Comparison of ENCODE assay signal across 27 cellular contexts in genomic region chr6:118939683-118940082, GRCh38.
"Had no signal": no experiment of that assay in that cellular context is flagged by ENCODE, and none has a peak within 500 bp of the region (broad histone marks: within the 10 kb centered on the region; RNA-seq: fewer than 3 reads in every experiment).

No MANE protein-coding gene starts in this region.

- H3K4me3 ChIP-seq: Peyer's patch had no signal

- DNase-seq: activated CD4-positive, alpha-beta T cell treated with anti-CD3 and anti-CD28 coated beads, Interleukin-2, amount 10 ng/mL, durations not matched to agents 24 days and 14 days; activated CD4-positive, alpha-beta T cell treated with anti-CD3 and anti-CD28 coated beads, Interleukin-2, amount 50 U/mL, for 4 hours; activated CD8-positive, alpha-beta T cell treated with anti-CD3 and anti-CD28 coated beads for 36 hours; activated effector memory CD4-positive, alpha-beta T cell treated with anti-CD3 and anti-CD28 coated beads, Interleukin-2, amount 50 U/mL, for 16 hours; activated naive CD4-positive, alpha-beta T cell; activated naive CD4-positive, alpha-beta T cell treated with anti-CD3 and anti-CD28 coated beads, Interleukin-2, amount 50 U/mL, for 16 hours; activated naive CD8-positive, alpha-beta T cell treated with anti-CD3 and anti-CD28 coated beads for 36 hours; activated T-cell treated with anti-CD3 and anti-CD28 coated beads, Interleukin-2, amount 50 U/mL, for 1 hour; activated T-cell treated with anti-CD3 and anti-CD28 coated beads, Interleukin-2, amount 50 U/mL, for 72 hours; amniotic stem cell; aorta; brain microvascular endothelial cell; Karpas-422; KBM-7; NCI-H1105; NCI-H1417 treated with DMSO at 0.1 percent for 48 hours; NCI-H1694; NCI-H1930; NCI-H2171; NCI-H510A; NCI-H526; NCI-H748 treated with DMSO at 0.1 percent for 48 hours; NK-92 treated with Interleukin-12 subunit alpha and Interleukin-12 subunit beta, amount 100 ng/mL, for 24 hours; PC-3; Peyer's patch; RPMI8226 had no signal

- H3K27me3 ChIP-seq: brain microvascular endothelial cell, Peyer's patch had no signal

- H3K27ac ChIP-seq: brain microvascular endothelial cell, Peyer's patch had no signal

- H3K36me3 ChIP-seq: brain microvascular endothelial cell, Peyer's patch had no signal

- ATAC-seq: activated CD8-positive, alpha-beta T cell treated with anti-CD3 and anti-CD28 coated beads for 36 hours; activated T-cell treated with anti-CD3 and anti-CD28 coated beads, Interleukin-2, amount 50 U/mL, for 72 hours; activated T-helper 17 cell treated with anti-CD3 and anti-CD28 coated beads, Interleukin-2, amount 50 U/mL, for 72 hours; PC-3 had no signal

- H3K9me3 ChIP-seq: Peyer's patch had no signal

- H3K4me1 ChIP-seq: Peyer's patch had no signal
